ENCODE assay signal across 31 cellular contexts in genomic region chrX:53254570-53255461, GRCh38.
"Had no signal": no experiment of that assay in that cellular context is flagged by ENCODE, and none has a peak within 500 bp of the region (broad histone marks: within the 10 kb centered on the region; RNA-seq: fewer than 3 reads in every experiment).

No MANE protein-coding gene starts in this region.

- H3K27ac Mint-ChIP-seq: immature natural killer cell; naive thymus-derived CD8-positive, alpha-beta T cell; nephron; stimulated activated memory B cell treated with anti-CD40 and anti-IgM and Interleukin-4, amounts not matched to agents 10 μg/mL and 1 μg/mL and 100 μg/mL, for 72 hours had no signal

- H3K9me3 ChIP-seq: left lung, lower lobe of right lung, neutrophil, ovary, prostate gland, stomach, testis, thyroid gland, transverse colon, upper lobe of left lung, vagina had no signal

- H3K4me3 Mint-ChIP-seq: immature natural killer cell; naive thymus-derived CD8-positive, alpha-beta T cell; nephron; neural crest cell; stimulated activated memory B cell treated with anti-CD40 and anti-IgM and Interleukin-4, amounts not matched to agents 10 μg/mL and 1 μg/mL and 100 μg/mL, for 72 hours had no signal

- H3K4me3 ChIP-seq: left lung, lower lobe of right lung, ovary, prostate gland, stomach, testis, thyroid gland, transverse colon, upper lobe of left lung, vagina had no signal

- H3K27me3 ChIP-seq: neutrophil, ovary, testis, thyroid gland, transverse colon, upper lobe of left lung, vagina had no signal

- FAIRE-seq: islet of Langerhans, kidney, small intestine had no signal

- ATAC-seq: left lung; lower lobe of right lung; naive thymus-derived CD8-positive, alpha-beta T cell; sciatic nerve; stimulated activated memory B cell treated with anti-CD40 and anti-IgM and Interleukin-4, amounts not matched to agents 10 μg/mL and 1 μg/mL and 100 μg/mL, for 72 hours; stimulated activated naive CD8-positive, alpha-beta T cell treated with anti-CD3 and anti-CD28 coated beads, Interleukin-15, Interleukin-2, amounts not matched to agents 100 U/mL and 50 U/mL, for 24 hours had no signal

- H3K4me1 ChIP-seq: left lung, lower lobe of right lung, prostate gland, stomach, testis, thyroid gland, transverse colon, upper lobe of left lung, vagina had no signal

- H3K36me3 ChIP-seq: lower lobe of right lung, neutrophil, ovary, prostate gland, thyroid gland, transverse colon, vagina had no signal

- H3K4me1 Mint-ChIP-seq: immature natural killer cell; neural crest cell; stimulated activated memory B cell treated with anti-CD40 and anti-IgM and Interleukin-4, amounts not matched to agents 10 μg/mL and 1 μg/mL and 100 μg/mL, for 72 hours had no signal

- H3K36me3 Mint-ChIP-seq: immature natural killer cell; naive thymus-derived CD8-positive, alpha-beta T cell; stimulated activated memory B cell treated with anti-CD40 and anti-IgM and Interleukin-4, amounts not matched to agents 10 μg/mL and 1 μg/mL and 100 μg/mL, for 72 hours had no signal

- H3K9me3 Mint-ChIP-seq: immature natural killer cell; naive thymus-derived CD8-positive, alpha-beta T cell had no signal

- H3K27ac ChIP-seq: left lung, lower lobe of right lung, neutrophil, ovary, prostate gland, stomach, testis, thyroid gland, transverse colon, upper lobe of left lung, vagina had no signal

- DNase-seq: hypothalamus; immature natural killer cell; kidney; left lung; lower lobe of right lung; mammary epithelial cell; mesenchymal stem cell; naive thymus-derived CD8-positive, alpha-beta T cell; occipital lobe; ovary; retina; right cardiac atrium; small intestine; stimulated activated CD4-positive, alpha-beta T cell treated with anti-CD3 and anti-CD28 coated beads, Interleukin-1b, Interleukin-23, amount 100 ng/mL, for 48 hours; stimulated activated CD4-positive, alpha-beta T cell treated with anti-CD3 and anti-CD28 coated beads, Interleukin-2, amount 100 ng/mL, for 48 hours; stimulated activated CD4-positive, alpha-beta T cell treated with anti-CD3 and anti-CD28 coated beads, Interleukin-4, amount 100 ng/mL, for 4 hours; stimulated activated CD8-positive, alpha-beta memory T cell treated with anti-CD3 and anti-CD28 coated beads, Interleukin-4, amount 100 ng/mL, for 48 hours; stimulated activated naive CD8-positive, alpha-beta T cell treated with anti-CD3 and anti-CD28 coated beads, Interleukin-15, Interleukin-2, amounts not matched to agents 100 U/mL and 50 U/mL, for 24 hours; stomach; testis; thyroid gland; transverse colon; upper lobe of left lung had no signal
